1 cellular context compared by ENCODE assay signal in the genomic region with DNA sequence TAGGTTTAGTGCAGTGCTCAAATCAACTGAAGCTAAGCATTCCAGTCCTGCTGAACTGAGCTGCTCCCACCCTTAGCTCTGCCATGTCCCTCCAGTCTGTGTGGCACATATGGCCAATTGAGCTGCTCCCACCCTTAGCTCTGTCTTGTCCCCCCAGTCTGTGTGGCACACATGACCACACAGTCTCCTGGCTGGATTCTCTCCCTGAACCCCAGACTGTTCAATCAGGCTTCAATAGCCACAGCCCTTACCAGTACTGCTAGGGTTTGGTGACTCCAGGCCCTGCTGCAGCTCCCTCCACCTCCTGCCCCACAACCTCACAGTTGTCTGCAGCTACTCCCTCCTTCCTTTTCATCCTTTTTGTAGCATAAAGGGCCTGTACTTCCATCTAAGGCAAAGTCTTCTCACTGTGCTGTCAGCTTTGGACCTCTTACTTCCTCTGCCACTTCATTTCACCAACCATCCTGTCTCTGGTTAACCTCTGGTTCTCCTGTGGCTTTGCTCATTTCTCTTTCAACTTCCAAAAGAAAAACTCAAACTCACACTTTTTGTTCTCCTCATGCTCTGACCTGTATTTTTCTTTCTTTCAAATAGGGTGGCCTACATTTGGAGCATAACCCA.
TF ChIP-seq lines count a peak whose summit lies in the region.

No MANE protein-coding gene starts in this region.

TF ChIP-seq in GM12878, 131 proteins besides CTCF, POLR2A, EP300 and RAD21 (continued from another document and continues in another):
- TF ChIP-seq, protein P1, sequence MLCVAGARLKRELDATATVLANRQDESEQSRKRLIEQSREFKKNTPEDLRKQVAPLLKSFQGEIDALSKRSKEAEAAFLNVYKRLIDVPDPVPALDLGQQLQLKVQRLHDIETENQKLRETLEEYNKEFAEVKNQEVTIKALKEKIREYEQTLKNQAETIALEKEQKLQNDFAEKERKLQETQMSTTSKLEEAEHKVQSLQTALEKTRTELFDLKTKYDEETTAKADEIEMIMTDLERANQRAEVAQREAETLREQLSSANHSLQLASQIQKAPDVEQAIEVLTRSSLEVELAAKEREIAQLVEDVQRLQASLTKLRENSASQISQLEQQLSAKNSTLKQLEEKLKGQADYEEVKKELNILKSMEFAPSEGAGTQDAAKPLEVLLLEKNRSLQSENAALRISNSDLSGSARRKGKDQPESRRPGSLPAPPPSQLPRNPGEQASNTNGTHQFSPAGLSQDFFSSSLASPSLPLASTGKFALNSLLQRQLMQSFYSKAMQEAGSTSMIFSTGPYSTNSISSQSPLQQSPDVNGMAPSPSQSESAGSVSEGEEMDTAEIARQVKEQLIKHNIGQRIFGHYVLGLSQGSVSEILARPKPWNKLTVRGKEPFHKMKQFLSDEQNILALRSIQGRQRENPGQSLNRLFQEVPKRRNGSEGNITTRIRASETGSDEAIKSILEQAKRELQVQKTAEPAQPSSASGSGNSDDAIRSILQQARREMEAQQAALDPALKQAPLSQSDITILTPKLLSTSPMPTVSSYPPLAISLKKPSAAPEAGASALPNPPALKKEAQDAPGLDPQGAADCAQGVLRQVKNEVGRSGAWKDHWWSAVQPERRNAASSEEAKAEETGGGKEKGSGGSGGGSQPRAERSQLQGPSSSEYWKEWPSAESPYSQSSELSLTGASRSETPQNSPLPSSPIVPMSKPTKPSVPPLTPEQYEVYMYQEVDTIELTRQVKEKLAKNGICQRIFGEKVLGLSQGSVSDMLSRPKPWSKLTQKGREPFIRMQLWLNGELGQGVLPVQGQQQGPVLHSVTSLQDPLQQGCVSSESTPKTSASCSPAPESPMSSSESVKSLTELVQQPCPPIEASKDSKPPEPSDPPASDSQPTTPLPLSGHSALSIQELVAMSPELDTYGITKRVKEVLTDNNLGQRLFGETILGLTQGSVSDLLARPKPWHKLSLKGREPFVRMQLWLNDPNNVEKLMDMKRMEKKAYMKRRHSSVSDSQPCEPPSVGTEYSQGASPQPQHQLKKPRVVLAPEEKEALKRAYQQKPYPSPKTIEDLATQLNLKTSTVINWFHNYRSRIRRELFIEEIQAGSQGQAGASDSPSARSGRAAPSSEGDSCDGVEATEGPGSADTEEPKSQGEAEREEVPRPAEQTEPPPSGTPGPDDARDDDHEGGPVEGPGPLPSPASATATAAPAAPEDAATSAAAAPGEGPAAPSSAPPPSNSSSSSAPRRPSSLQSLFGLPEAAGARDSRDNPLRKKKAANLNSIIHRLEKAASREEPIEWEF (IDR thresholded peaks at IDR 0.05; ENCODE audit: insufficient replicate concordance, low read depth, low read length): no peak
- TF ChIP-seq LARP7 (IDR thresholded peaks at IDR 0.05) (no peak), NBN (IDR thresholded peaks at IDR 0.05) (0 out of 2 replicates have a peak, but pooled peaks have one; percentile 21), E4F1 (IDR thresholded peaks at IDR 0.05; ENCODE audit: borderline replicate concordance, partially characterized antibody) (no peak), ATF3 (IDR thresholded peaks at IDR 0.05; ENCODE audit: borderline replicate concordance, extremely low read depth, low read depth, low read length) (no peak), MEF2A (IDR thresholded peaks at IDR 0.05; ENCODE audit: insufficient read depth, low read depth, low read length) (peak; percentile 35; the same call in 1 of the 2 replicates), JUNB (IDR thresholded peaks at IDR 0.05) (peak; percentile 63), HDAC2 (IDR thresholded peaks at IDR 0.05) (no peak), E2F8 (IDR thresholded peaks at IDR 0.05; ENCODE audit: low read depth, partially characterized antibody) (no peak), RUNX3 (IDR thresholded peaks at IDR 0.05; ENCODE audit: low read length) (peak; percentile 96), ZBTB40 (IDR thresholded peaks at IDR 0.05; ENCODE audit: borderline replicate concordance) (no peak), FOS (IDR thresholded peaks at IDR 0.05; ENCODE audit: borderline replicate concordance, extremely low read depth, insufficient read length) (no peak), SIX5 (IDR thresholded peaks at IDR 0.05; ENCODE audit: low read depth, low read length, severe bottlenecking) (no peak), NFIC (IDR thresholded peaks at IDR 0.05; ENCODE audit: low read depth, low read length) (peak; percentile 74)
- TF ChIP-seq, protein P2, sequence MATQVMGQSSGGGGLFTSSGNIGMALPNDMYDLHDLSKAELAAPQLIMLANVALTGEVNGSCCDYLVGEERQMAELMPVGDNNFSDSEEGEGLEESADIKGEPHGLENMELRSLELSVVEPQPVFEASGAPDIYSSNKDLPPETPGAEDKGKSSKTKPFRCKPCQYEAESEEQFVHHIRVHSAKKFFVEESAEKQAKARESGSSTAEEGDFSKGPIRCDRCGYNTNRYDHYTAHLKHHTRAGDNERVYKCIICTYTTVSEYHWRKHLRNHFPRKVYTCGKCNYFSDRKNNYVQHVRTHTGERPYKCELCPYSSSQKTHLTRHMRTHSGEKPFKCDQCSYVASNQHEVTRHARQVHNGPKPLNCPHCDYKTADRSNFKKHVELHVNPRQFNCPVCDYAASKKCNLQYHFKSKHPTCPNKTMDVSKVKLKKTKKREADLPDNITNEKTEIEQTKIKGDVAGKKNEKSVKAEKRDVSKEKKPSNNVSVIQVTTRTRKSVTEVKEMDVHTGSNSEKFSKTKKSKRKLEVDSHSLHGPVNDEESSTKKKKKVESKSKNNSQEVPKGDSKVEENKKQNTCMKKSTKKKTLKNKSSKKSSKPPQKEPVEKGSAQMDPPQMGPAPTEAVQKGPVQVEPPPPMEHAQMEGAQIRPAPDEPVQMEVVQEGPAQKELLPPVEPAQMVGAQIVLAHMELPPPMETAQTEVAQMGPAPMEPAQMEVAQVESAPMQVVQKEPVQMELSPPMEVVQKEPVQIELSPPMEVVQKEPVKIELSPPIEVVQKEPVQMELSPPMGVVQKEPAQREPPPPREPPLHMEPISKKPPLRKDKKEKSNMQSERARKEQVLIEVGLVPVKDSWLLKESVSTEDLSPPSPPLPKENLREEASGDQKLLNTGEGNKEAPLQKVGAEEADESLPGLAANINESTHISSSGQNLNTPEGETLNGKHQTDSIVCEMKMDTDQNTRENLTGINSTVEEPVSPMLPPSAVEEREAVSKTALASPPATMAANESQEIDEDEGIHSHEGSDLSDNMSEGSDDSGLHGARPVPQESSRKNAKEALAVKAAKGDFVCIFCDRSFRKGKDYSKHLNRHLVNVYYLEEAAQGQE (IDR thresholded peaks at IDR 0.05; ENCODE audit: low read depth, low read length): no peak
- TF ChIP-seq, protein P3, sequence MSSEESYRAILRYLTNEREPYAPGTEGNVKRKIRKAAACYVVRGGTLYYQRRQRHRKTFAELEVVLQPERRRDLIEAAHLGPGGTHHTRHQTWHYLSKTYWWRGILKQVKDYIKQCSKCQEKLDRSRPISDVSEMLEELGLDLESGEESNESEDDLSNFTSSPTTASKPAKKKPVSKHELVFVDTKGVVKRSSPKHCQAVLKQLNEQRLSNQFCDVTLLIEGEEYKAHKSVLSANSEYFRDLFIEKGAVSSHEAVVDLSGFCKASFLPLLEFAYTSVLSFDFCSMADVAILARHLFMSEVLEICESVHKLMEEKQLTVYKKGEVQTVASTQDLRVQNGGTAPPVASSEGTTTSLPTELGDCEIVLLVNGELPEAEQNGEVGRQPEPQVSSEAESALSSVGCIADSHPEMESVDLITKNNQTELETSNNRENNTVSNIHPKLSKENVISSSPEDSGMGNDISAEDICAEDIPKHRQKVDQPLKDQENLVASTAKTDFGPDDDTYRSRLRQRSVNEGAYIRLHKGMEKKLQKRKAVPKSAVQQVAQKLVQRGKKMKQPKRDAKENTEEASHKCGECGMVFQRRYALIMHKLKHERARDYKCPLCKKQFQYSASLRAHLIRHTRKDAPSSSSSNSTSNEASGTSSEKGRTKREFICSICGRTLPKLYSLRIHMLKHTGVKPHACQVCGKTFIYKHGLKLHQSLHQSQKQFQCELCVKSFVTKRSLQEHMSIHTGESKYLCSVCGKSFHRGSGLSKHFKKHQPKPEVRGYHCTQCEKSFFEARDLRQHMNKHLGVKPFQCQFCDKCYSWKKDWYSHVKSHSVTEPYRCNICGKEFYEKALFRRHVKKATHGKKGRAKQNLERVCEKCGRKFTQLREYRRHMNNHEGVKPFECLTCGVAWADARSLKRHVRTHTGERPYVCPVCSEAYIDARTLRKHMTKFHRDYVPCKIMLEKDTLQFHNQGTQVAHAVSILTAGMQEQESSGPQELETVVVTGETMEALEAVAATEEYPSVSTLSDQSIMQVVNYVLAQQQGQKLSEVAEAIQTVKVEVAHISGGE (CRISPR knock-in tag; IDR thresholded peaks at IDR 0.05): no peak
- TF ChIP-seq, protein P4, sequence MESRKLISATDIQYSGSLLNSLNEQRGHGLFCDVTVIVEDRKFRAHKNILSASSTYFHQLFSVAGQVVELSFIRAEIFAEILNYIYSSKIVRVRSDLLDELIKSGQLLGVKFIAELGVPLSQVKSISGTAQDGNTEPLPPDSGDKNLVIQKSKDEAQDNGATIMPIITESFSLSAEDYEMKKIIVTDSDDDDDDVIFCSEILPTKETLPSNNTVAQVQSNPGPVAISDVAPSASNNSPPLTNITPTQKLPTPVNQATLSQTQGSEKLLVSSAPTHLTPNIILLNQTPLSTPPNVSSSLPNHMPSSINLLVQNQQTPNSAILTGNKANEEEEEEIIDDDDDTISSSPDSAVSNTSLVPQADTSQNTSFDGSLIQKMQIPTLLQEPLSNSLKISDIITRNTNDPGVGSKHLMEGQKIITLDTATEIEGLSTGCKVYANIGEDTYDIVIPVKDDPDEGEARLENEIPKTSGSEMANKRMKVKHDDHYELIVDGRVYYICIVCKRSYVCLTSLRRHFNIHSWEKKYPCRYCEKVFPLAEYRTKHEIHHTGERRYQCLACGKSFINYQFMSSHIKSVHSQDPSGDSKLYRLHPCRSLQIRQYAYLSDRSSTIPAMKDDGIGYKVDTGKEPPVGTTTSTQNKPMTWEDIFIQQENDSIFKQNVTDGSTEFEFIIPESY (IDR thresholded peaks at IDR 0.05): no peak
